10 cellular contexts compared by ENCODE assay signal in genomic region chr11:66880484-66881211, GRCh38. TPM values are rescaled to one million over a fixed set of nuclear protein-coding genes. Genes with fewer than 3 reads are reported as not detected.
DNase-seq lines count a peak whose midpoint lies in the region; ATAC-seq, FAIRE-seq and TF ChIP-seq lines count a peak whose summit lies in the region.
"Had no signal": no experiment of that assay in that cellular context is flagged by ENCODE, and none has a peak within 500 bp of the region (broad histone marks: within the 10 kb centered on the region; RNA-seq: fewer than 3 reads in every experiment).

No MANE protein-coding gene starts in this region.

- no peaks in the 10 kb centered on the region for H3K79me1 ChIP-seq in H9 (ENCODE audit: insufficient read depth, low read depth, low read length, poor library complexity, severe bottlenecking)

- TF ChIP-seq RAD21 in GM12878 (IDR thresholded peaks at IDR 0.05; ENCODE audit: insufficient read depth, low read depth, low read length): no peak

- CTCF ChIA-PET in GM12878 (lab: Yijun Ruan, JAX): interaction anchor here (1.5 kb wide), 1 partner anchor 47 kb away, joined by 10 read pairs; no protein-coding TSS in a partner anchor

- no peak overlapping the region for H3K18ac ChIP-seq in H9 (ENCODE audit: insufficient read length, low read depth, low read length)

- no peak overlapping the region for H3K56ac ChIP-seq in H9 (ENCODE audit: insufficient read length, low read depth, low read length)

- H3F3A ChIP-seq in neural progenitor cell (ENCODE audit: low read depth): peaks cover 9% of the 10 kb centered on the region

- no peak overlapping the region for H3K4me3 ChIP-seq in GM12878
- H3K4me3 ChIP-seq in neural progenitor cell: no peak overlapping the region
- H3K4me3 ChIP-seq: testis had no signal

- H3K9me3 ChIP-seq in H9 (ENCODE audit: control insufficient read depth, low read depth, low read length) (no peaks in the 10 kb centered on the region), GM12878 (replicated peaks; ENCODE audit: control insufficient read depth, insufficient read depth, low read length) (no peaks in the 10 kb centered on the region), neural progenitor cell (ENCODE audit: low read depth) (no peaks in the 10 kb centered on the region)
- H3K9me3 ChIP-seq: testis had no signal

- no peak overlapping the region for H3K23ac ChIP-seq in H9 (ENCODE audit: insufficient read length, low read depth, low read length)

- intact Hi-C loops in GM12878 (cut with micrococcal nuclease; ENCODE audit: unreplicated experiment): no loop called here
- intact Hi-C loops in CD14-positive monocyte (cut with micrococcal nuclease): loop anchor here in 1 of 2 donors (5.0 kb wide), 1 partner anchor 183 kb away; no protein-coding TSS in a partner anchor

- H3K23me2 ChIP-seq in H9 (ENCODE audit: insufficient read length, low read depth, low read length, poor library complexity, severe bottlenecking): no peaks in the 10 kb centered on the region

- peak; percentile 62 for DNase-seq in H9
- peak; percentile 35 for DNase-seq in NCI-H187 treated with DMSO at 0.1 percent for 48 hours (lab: John Stamatoyannopoulos, UW)
- DNase-seq in GM12878 (ENCODE audit: low read depth, low spot score): no peak
- no peak for DNase-seq in neural progenitor cell (ENCODE audit: low spot score)
- DNase-seq in CD14-positive monocyte (ENCODE audit: low spot score): no peak
- DNase-seq in A172 (ENCODE audit: low spot score): no peak
- DNase-seq: testis had no signal

- peak overlapping the region; percentile 9 to 70 (median 40); a peak in 3 of 7 replicates for H3K27ac Mint-ChIP-seq in H9
- H3K27ac Mint-ChIP-seq in neural progenitor cell: peak overlapping the region; percentile 74
- no peak overlapping the region for H3K27ac Mint-ChIP-seq in CD14-positive monocyte

- no peak for ATAC-seq in GM12878
- no peak for ATAC-seq in HG03439 (IDR thresholded peaks at IDR 0.05; ENCODE audit: unreplicated experiment)
- ATAC-seq in HG02798 (IDR thresholded peaks at IDR 0.05; ENCODE audit: poor library complexity, unreplicated experiment): no peak

- H3K27me3 Mint-ChIP-seq in H9 (ENCODE audit: low read depth) (no peaks in the 10 kb centered on the region; the same call in 1 of the 2 replicates), neural progenitor cell (ENCODE audit: insufficient read depth, low read depth) (peaks cover 5% of the 10 kb centered on the region), CD14-positive monocyte (ENCODE audit: low read depth in 3 of 3) (peaks cover 6 to 8% (median 6%) of the 10 kb centered on the region in 3 donors)

- TF ChIP-seq CTCF in H9 (conservative IDR thresholded peaks at IDR 0.05) (no peak), GM12878 (IDR thresholded peaks at IDR 0.05 in 2 of 3, conservative IDR thresholded peaks at IDR 0.05 in 1 of 3; ENCODE audit: control insufficient read depth in 2 of 3, extremely low read depth in 1 of 3, insufficient read depth in 1 of 3, low read depth in 3 of 3, low read length in 3 of 3) (0 out of 6 replicates have a peak, but pooled peaks of 1 of the 3 experiments have one; percentile 1), neural progenitor cell (IDR thresholded peaks at IDR 0.05) (no peak), CD14-positive monocyte (IDR thresholded peaks at IDR 0.05) (no peak)

- no peak for TF ChIP-seq EP300 in GM12878 (IDR thresholded peaks at IDR 0.05; ENCODE audit: borderline replicate concordance in 1 of 2, control insufficient read depth in 1 of 2, low read depth in 2 of 2, low read length in 2 of 2)

- H3K4me1 ChIP-seq in H9 (ENCODE audit: insufficient read depth, low read length): peaks cover 2% of the 10 kb centered on the region; the same call in 1 of the 2 replicates
- peaks cover 3% of the 10 kb centered on the region; the same call in 1 of the 2 replicates for H3K4me1 ChIP-seq in GM12878 (ENCODE audit: control insufficient read depth, insufficient read depth, low read length)
- H3K4me1 ChIP-seq in neural progenitor cell: peaks cover 34% of the 10 kb centered on the region
- H3K4me1 ChIP-seq: testis had no signal

- SMC1A ChIA-PET in GM12878 (lab: Charles Lee; ENCODE audit: uncharacterized antibody, unreplicated experiment): interaction anchor here (1.0 to 1.1 kb wide), 2 partner anchors 25 to 38 kb away, joined by 3 to 4 read pairs; no protein-coding TSS in a partner anchor

- H3K9ac ChIP-seq in H9 (ENCODE audit: extremely low read depth, insufficient read length, low read length) (no peak overlapping the region), GM12878 (ENCODE audit: control insufficient read depth, insufficient read depth, low read length) (no peak overlapping the region), neural progenitor cell (peak overlapping the region; percentile 7)

- H3K27me3 ChIP-seq in H9 (ENCODE audit: insufficient read depth, low read length): no peaks in the 10 kb centered on the region
- peaks cover 0 to 1% of the 10 kb centered on the region in 2 experiments; a peak in 2 of 4 replicates for H3K27me3 ChIP-seq in GM12878 (replicated peaks in 1 of 2; ENCODE audit: control insufficient read depth in 2 of 2, insufficient read depth in 2 of 2, low read length in 1 of 2)
- H3K27me3 ChIP-seq in neural progenitor cell: no peaks in the 10 kb centered on the region
- H3K27me3 ChIP-seq: testis had no signal

- no peak overlapping the region for H3K4ac ChIP-seq in H9 (ENCODE audit: low read depth, low read length)

- H2BK15ac ChIP-seq in H9 (ENCODE audit: low read depth, low read length): no peak overlapping the region

- H2AFZ ChIP-seq in H9 (ENCODE audit: low read length) (no peak overlapping the region), GM12878 (ENCODE audit: control insufficient read depth, low read depth, low read length) (no peak overlapping the region), neural progenitor cell (replicated peaks) (no peak overlapping the region)

- POLR2A ChIA-PET in GM12878 (lab: Charles Lee): no interaction called here

- no CpG with 5 or more reads among the region's 11 CpGs for WGBS in H9 (ENCODE audit: extremely low coverage, insufficient read length, low lambda C conversion rate)
- WGBS in GM12878 (ENCODE audit: insufficient coverage, insufficient replicate concordance, low lambda C conversion rate, missing lambda C conversion rate): 27% methylated on average over 11 of the region's 11 CpGs

- H3K36me3 Mint-ChIP-seq in H9 (ENCODE audit: insufficient read depth in 1 of 3, low read depth in 3 of 3): no peaks in the 10 kb centered on the region
- no peaks in the 10 kb centered on the region for H3K36me3 Mint-ChIP-seq in neural progenitor cell
- no peaks in the 10 kb centered on the region for H3K36me3 Mint-ChIP-seq in CD14-positive monocyte

- H4K8ac ChIP-seq in H9 (replicated peaks; ENCODE audit: insufficient read length, low read depth, low read length): no peak overlapping the region

- H3K4me3 Mint-ChIP-seq in H9: peak overlapping the region in 1 of 2 experiments; percentile 1; a peak in 1 of 5 replicates
- H3K4me3 Mint-ChIP-seq in neural progenitor cell: no peak overlapping the region
- H3K4me3 Mint-ChIP-seq in CD14-positive monocyte: no peak overlapping the region

- no peak overlapping the region for H2AK5ac ChIP-seq in H9 (ENCODE audit: insufficient read length, low read length)

- no peak overlapping the region for H2BK20ac ChIP-seq in H9 (ENCODE audit: low read depth, low read length, poor library complexity, severe bottlenecking)

- H4K20me1 ChIP-seq in H9 (ENCODE audit: control insufficient read depth, insufficient read depth, insufficient read length) (no peaks in the 10 kb centered on the region), GM12878 (ENCODE audit: control insufficient read depth, insufficient read depth) (no peaks in the 10 kb centered on the region), neural progenitor cell (ENCODE audit: low read depth) (no peaks in the 10 kb centered on the region)

- BruUV-seq in GM12878 (replicated peaks; lab: Mats Ljungman, UMichigan): no TSS peak

- H3K4me1 Mint-ChIP-seq in H9 (peaks cover 40 to 60% of the 10 kb centered on the region in 2 experiments), neural progenitor cell (peaks cover 54% of the 10 kb centered on the region), CD14-positive monocyte (peaks cover 14% of the 10 kb centered on the region)

- no peak overlapping the region for H4K5ac ChIP-seq in H9 (ENCODE audit: insufficient read length, low read depth, low read length)

- in situ Hi-C loops in GM12878 (cut with MboI): loop anchor here (5.0 kb wide), 1 partner anchor 188 kb away; no protein-coding TSS in a partner anchor

- H3K36me3 ChIP-seq in GM12878 (ENCODE audit: control insufficient read depth in 2 of 2, insufficient read depth in 2 of 2, low read length in 1 of 2) (no peaks in the 10 kb centered on the region), neural progenitor cell (no peaks in the 10 kb centered on the region)

- no peak overlapping the region for H3K27ac ChIP-seq in H9 (ENCODE audit: insufficient read length, low read depth, low read length)
- H3K27ac ChIP-seq in GM12878 (ENCODE audit: control insufficient read depth, insufficient read depth): no peak overlapping the region
- no peak overlapping the region for H3K27ac ChIP-seq in neural progenitor cell
- H3K27ac ChIP-seq: testis had no signal

- H2BK120ac ChIP-seq in H9 (ENCODE audit: low read depth, low read length, poor library complexity, severe bottlenecking): no peak overlapping the region

- no peak overlapping the region; the same call in 1 of the 2 replicates for H3K14ac ChIP-seq in H9 (ENCODE audit: insufficient read depth, low read length)

- peak; percentile 47 for FAIRE-seq in GM12878 (lab: Jason Lieb, UNC)
- FAIRE-seq: GM18507 had no signal

- no peak for TF ChIP-seq POLR2A in GM12878 (IDR thresholded peaks at IDR 0.05; ENCODE audit: low read depth, low read length)

- no peak overlapping the region for H3T11ph ChIP-seq in H9 (ENCODE audit: low read length)

- H3K79me2 ChIP-seq in H9 (ENCODE audit: insufficient read depth, low read length): no peaks in the 10 kb centered on the region
- no peaks in the 10 kb centered on the region for H3K79me2 ChIP-seq in GM12878 (ENCODE audit: control insufficient read depth, insufficient read depth, low read length)
- no peaks in the 10 kb centered on the region for H3K79me2 ChIP-seq in neural progenitor cell (ENCODE audit: low read depth)

- H3K9me3 Mint-ChIP-seq in H9 (no peaks in the 10 kb centered on the region), neural progenitor cell (no peaks in the 10 kb centered on the region), CD14-positive monocyte (no peaks in the 10 kb centered on the region)

- RAD21 ChIA-PET in GM12878 (lab: Charles Lee; ENCODE audit: unreplicated experiment): interaction anchor here (0.5 to 2.2 kb wide), 5 partner anchors 47 to 204 kb away, joined by 3 to 6 read pairs (median 3); partner anchors contain the start of gene RBM4B

- H2BK5ac ChIP-seq in H9 (ENCODE audit: insufficient read length, low read length): no peak overlapping the region

- H3K4me2 ChIP-seq in H9 (ENCODE audit: insufficient read depth, insufficient read length, low read length) (peak overlapping the region; percentile 11), GM12878 (ENCODE audit: control insufficient read depth, insufficient read depth) (no peak overlapping the region), neural progenitor cell (peak overlapping the region; percentile 9)

- H4K91ac ChIP-seq in H9 (ENCODE audit: insufficient read length, low read depth, low read length): no peak overlapping the region

- no peak overlapping the region for H2BK12ac ChIP-seq in H9 (ENCODE audit: insufficient read length, low read depth, low read length)

RNA-seq across cellular contexts. Expression of gene LRFN4, which starts 23.8 kb away (rescaled TPM):
- total RNA-seq in H9 (2021) (65.1 and 66.7 TPM in 2 replicates), GM12878 (2014; rRNA removed) (26.4 and 33.9 TPM in 2 replicates), GM12878 (2014; rRNA removed; fragmentation: Illumina TruSeq; extraction: Trizol) (3.0 and 4.3 TPM in 2 replicates), GM12878 (2021) (39.2 and 43.8 TPM in 2 replicates), neural progenitor cell (ENCODE audit: low replicate concordance) (6.7 and 27.9 TPM in 2 replicates)
- total RNA-seq in GM12878 (2013; cell fraction: nucleolus; rRNA removed): 22.2 and 26.1 TPM in 2 replicates
- 1.1 TPM for polyA plus RNA-seq in GM12878 (2011; ENCODE audit: low read depth)
- polyA plus RNA-seq in GM12878 (2011; rRNA removed) (1.7 and 5.5 TPM in 2 replicates), GM12878 (2014; fragmentation: Illumina TruSeq; extraction: Trizol) (0.06 and 0.66 TPM in 2 replicates), GM12878 (2014; fragmentation: Nextera tagmentation; extraction: Ambion mirVana) (under 1 TPM; 0.03 to 0.82 TPM), GM12878 (2014; rRNA removed) (30.5 and 38.5 TPM in 2 replicates), GM12878 (2016; fragmentation: Nextera tagmentation; extraction: Ambion mirVana) (1 to 10 TPM; 2.4 to 7.1 TPM), CD14-positive monocyte (1 to 10 TPM; 1.0 to 1.7 TPM)
- 10.3 and 23.4 TPM in 2 replicates for polyA plus RNA-seq in GM12878 (2011; cell fraction: cytosol; rRNA removed)
- polyA plus RNA-seq in GM12878 (2011; cell fraction: nucleus; rRNA removed): 73.5 and 75.4 TPM in 2 replicates
- polyA plus RNA-seq in GM12878 (2012): 6.2 and 6.6 TPM in 2 replicates
- 2.6 and 8.9 TPM in 2 replicates for polyA minus RNA-seq in GM12878 (2011; rRNA and poly(A)+ RNA removed)
- 7.7 and 9.0 TPM in 2 replicates for polyA minus RNA-seq in GM12878 (2011; cell fraction: cytosol; rRNA and poly(A)+ RNA removed)
- 8.9 and 15.4 TPM in 2 replicates for polyA minus RNA-seq in GM12878 (2011; cell fraction: nucleus; rRNA and poly(A)+ RNA removed)
- 54.7 and 63.3 TPM in 2 replicates for total RNA-seq in A172 (2014; rRNA removed; shearing (Covaris generic))

RNA-seq across cellular contexts. Expression of gene RCE1, which starts 37.4 kb away (rescaled TPM):
- total RNA-seq in H9 (2021): 49.0 and 52.5 TPM in 2 replicates
- 19.8 and 21.6 TPM in 2 replicates for total RNA-seq in GM12878 (2013; cell fraction: nucleolus; rRNA removed)
- total RNA-seq in GM12878 (2014; rRNA removed): 30.6 and 32.9 TPM in 2 replicates
- 9.0 and 9.2 TPM in 2 replicates for total RNA-seq in GM12878 (2014; rRNA removed; fragmentation: Illumina TruSeq; extraction: Trizol)
- 18.6 and 21.8 TPM in 2 replicates for total RNA-seq in GM12878 (2021)
- 9.0 TPM for polyA plus RNA-seq in GM12878 (2011; ENCODE audit: low read depth)
- polyA plus RNA-seq in GM12878 (2011; rRNA removed): 5.1 and 10.9 TPM in 2 replicates
- polyA plus RNA-seq in GM12878 (2011; cell fraction: cytosol; rRNA removed): 17.8 and 22.2 TPM in 2 replicates
- polyA plus RNA-seq in GM12878 (2011; cell fraction: nucleus; rRNA removed): 39.3 and 41.6 TPM in 2 replicates
- polyA plus RNA-seq in GM12878 (2012): 15.7 and 20.9 TPM in 2 replicates
- 4.0 and 8.3 TPM in 2 replicates for polyA plus RNA-seq in GM12878 (2014; fragmentation: Illumina TruSeq; extraction: Trizol)
- polyA plus RNA-seq in GM12878 (2014; fragmentation: Nextera tagmentation; extraction: Ambion mirVana): 1 to 10 TPM in 1 of 2 experiments, under 1 TPM in 1; 0.79 to 2.0 TPM
- polyA plus RNA-seq in GM12878 (2014; rRNA removed): 27.0 and 29.2 TPM in 2 replicates
- polyA plus RNA-seq in GM12878 (2016; fragmentation: Nextera tagmentation; extraction: Ambion mirVana): 10 to 100 TPM; 22.6 to 24.6 TPM
- 8.5 and 10.6 TPM in 2 replicates for polyA minus RNA-seq in GM12878 (2011; rRNA and poly(A)+ RNA removed)
- 6.7 and 7.2 TPM in 2 replicates for polyA minus RNA-seq in GM12878 (2011; cell fraction: cytosol; rRNA and poly(A)+ RNA removed)
- 11.2 and 21.0 TPM in 2 replicates for polyA minus RNA-seq in GM12878 (2011; cell fraction: nucleus; rRNA and poly(A)+ RNA removed)
- 13.7 and 35.0 TPM in 2 replicates for total RNA-seq in neural progenitor cell (ENCODE audit: low replicate concordance)
- 10 to 100 TPM; 20.3 to 22.8 TPM for polyA plus RNA-seq in CD14-positive monocyte
- total RNA-seq in A172 (2014; rRNA removed; shearing (Covaris generic)): 26.7 and 27.2 TPM in 2 replicates

Comparison
In these comparisons a context has a peak if more than half of its experiments do, and no peak if none do; other contexts are left out.
1. DNase-seq: peak in H9 (single experiment) and NCI-H187 treated with DMSO at 0.1 percent for 48 hours (single experiment); none in GM12878 (single experiment), neural progenitor cell (single experiment), CD14-positive monocyte (single experiment) and A172 (single experiment).
2. H3K27ac Mint-ChIP-seq: peak in H9 (3 of 3) and neural progenitor cell (single experiment); none in CD14-positive monocyte (0 of 7).